Comparison of ENCODE assay signal across 23 cellular contexts in genomic region chr2:218559021-218559420, GRCh38.
"Had no signal": no experiment of that assay in that cellular context is flagged by ENCODE, and none has a peak within 500 bp of the region (broad histone marks: within the 10 kb centered on the region; RNA-seq: fewer than 3 reads in every experiment).

No MANE protein-coding gene starts in this region.

- H3K9me3 ChIP-seq: esophagus muscularis mucosa, gastrocnemius medialis, heart right ventricle, left ventricle myocardium inferior, lower lobe of right lung, psoas muscle, sigmoid colon, suprapubic skin, tibial nerve, upper lobe of right lung, vagina had no signal

- H3K4me3 Mint-ChIP-seq: memory B cell; natural killer cell treated with Interleukin-12 subunit alpha and Interleukin-12 subunit beta and Interleukin-15 and Interleukin-18, amount 100 ng/mL, for 72 hours had no signal

- H3K27ac Mint-ChIP-seq: memory B cell; natural killer cell treated with Interleukin-12 subunit alpha and Interleukin-12 subunit beta and Interleukin-15 and Interleukin-18, amount 100 ng/mL, for 72 hours had no signal

- H3K27ac ChIP-seq: epithelial cell of prostate, esophagus muscularis mucosa, gastrocnemius medialis, heart right ventricle, left ventricle myocardium inferior, lower lobe of right lung, parathyroid adenoma, psoas muscle, sigmoid colon, suprapubic skin, tibial nerve, upper lobe of right lung, vagina had no signal

- H3K27me3 Mint-ChIP-seq: memory B cell; natural killer cell treated with Interleukin-12 subunit alpha and Interleukin-12 subunit beta and Interleukin-15 and Interleukin-18, amount 100 ng/mL, for 72 hours had no signal

- H3K4me1 ChIP-seq: gastrocnemius medialis, lower lobe of right lung, parathyroid adenoma, psoas muscle, sigmoid colon, suprapubic skin, upper lobe of right lung, vagina had no signal

- DNase-seq: effector memory CD4-positive, alpha-beta T cell; gastrocnemius medialis; heart right ventricle; hypothalamus; islet precursor cell; left ventricle myocardium inferior; lower lobe of right lung; midbrain; psoas muscle; retina; sigmoid colon; stimulated activated CD4-positive, alpha-beta T cell treated with anti-CD3 and anti-CD28 coated beads, Interleukin-12 subunit alpha, Interleukin-12 subunit beta, amount 100 ng/mL, for 4 hours; stimulated activated naive CD8-positive, alpha-beta T cell treated with anti-CD3 and anti-CD28 coated beads, Interleukin-15, Interleukin-2, amounts not matched to agents 100 U/mL and 50 U/mL, for 24 hours; upper lobe of right lung had no signal

- H3K9me3 Mint-ChIP-seq: memory B cell; natural killer cell treated with Interleukin-12 subunit alpha and Interleukin-12 subunit beta and Interleukin-15 and Interleukin-18, amount 100 ng/mL, for 72 hours had no signal

- ATAC-seq: gastrocnemius medialis; heart right ventricle; lower lobe of right lung; natural killer cell treated with Interleukin-12 subunit alpha and Interleukin-12 subunit beta and Interleukin-15 and Interleukin-18, amount 100 ng/mL, for 72 hours; psoas muscle; stimulated activated naive CD8-positive, alpha-beta T cell treated with anti-CD3 and anti-CD28 coated beads, Interleukin-15, Interleukin-2, amounts not matched to agents 100 U/mL and 50 U/mL, for 24 hours; upper lobe of right lung had no signal

- H3K27me3 ChIP-seq: esophagus muscularis mucosa, gastrocnemius medialis, heart right ventricle, sigmoid colon, suprapubic skin, tibial nerve, upper lobe of right lung, vagina had no signal

- H3K4me3 ChIP-seq: esophagus muscularis mucosa, gastrocnemius medialis, heart right ventricle, left ventricle myocardium inferior, lower lobe of right lung, psoas muscle, sigmoid colon, skin epidermis, suprapubic skin, tibial nerve, upper lobe of right lung, vagina had no signal
